18 cellular contexts compared by ENCODE assay signal in the genomic region with DNA sequence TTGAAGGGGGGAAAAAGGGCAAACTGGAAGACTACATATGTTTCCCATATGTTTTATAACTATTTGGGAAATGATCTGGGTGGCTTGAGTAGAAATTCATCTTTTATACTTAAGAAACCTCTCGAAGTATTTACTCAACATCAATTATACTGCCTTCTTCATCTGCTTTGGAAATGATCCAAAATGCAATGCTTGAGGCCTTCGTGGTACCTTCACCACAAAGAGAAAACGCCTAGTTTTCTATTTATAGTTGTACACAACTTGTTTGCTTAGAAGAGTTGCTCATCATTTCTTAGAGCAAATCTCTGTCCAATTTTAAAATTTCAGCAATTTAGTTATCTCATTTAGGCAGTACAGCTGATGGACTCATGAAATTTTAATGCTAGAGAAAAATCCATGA. TPM values are rescaled to one million over a fixed set of nuclear protein-coding genes. Genes with fewer than 3 reads are reported as not detected.
"Had no signal": no experiment of that assay in that cellular context is flagged by ENCODE, and none has a peak within 500 bp of the region (broad histone marks: within the 10 kb centered on the region; RNA-seq: fewer than 3 reads in every experiment).

No MANE protein-coding gene starts in this region.

- H3K27ac ChIP-seq: brain microvascular endothelial cell, cardiac muscle cell, PC-9 had no signal

- H3K27ac Mint-ChIP-seq: activated B cell treated with CpG ODN at 0.5 μM for 24 hours; activated CD4-positive, alpha-beta memory T cell treated with anti-CD3 and anti-CD28 coated beads for 36 hours; activated CD4-positive, alpha-beta T cell treated with anti-CD3 and anti-CD28 coated beads, Interleukin-2, amount 10 ng/mL, durations not matched to agents 7 days and 5 days; activated naive CD4-positive, alpha-beta T cell treated with anti-CD3 and anti-CD28 coated beads for 36 hours; activated naive CD8-positive, alpha-beta T cell; T-helper 17 cell had no signal

- H2AFZ ChIP-seq: PC-9 had no signal

- H3K4me2 ChIP-seq: PC-9 had no signal

- H3K4me1 Mint-ChIP-seq: activated CD4-positive, alpha-beta T cell treated with anti-CD3 and anti-CD28 coated beads, Interleukin-2, amount 10 ng/mL, durations not matched to agents 7 days and 5 days; T-helper 17 cell had no signal

- H3K27me3 Mint-ChIP-seq: activated B cell treated with CpG ODN at 0.5 μM for 24 hours; activated CD4-positive, alpha-beta memory T cell treated with anti-CD3 and anti-CD28 coated beads for 36 hours; activated CD4-positive, alpha-beta T cell treated with anti-CD3 and anti-CD28 coated beads, Interleukin-2, amount 10 ng/mL, durations not matched to agents 7 days and 5 days; activated naive CD8-positive, alpha-beta T cell; T-helper 17 cell had no signal

- H3K36me3 ChIP-seq: brain microvascular endothelial cell had no signal

- H3K4me3 ChIP-seq: cardiac muscle cell, PC-9 had no signal

- H3K9me3 Mint-ChIP-seq: activated T-cell treated with anti-CD3 and anti-CD28 coated beads, Interleukin-2, amount 50 U/mL, for 4 hours had no signal

- H3K27me3 ChIP-seq: brain microvascular endothelial cell, cardiac muscle cell had no signal

- H3K4me3 Mint-ChIP-seq: activated B cell treated with CpG ODN at 0.5 μM for 24 hours; activated CD4-positive, alpha-beta memory T cell treated with anti-CD3 and anti-CD28 coated beads for 36 hours; activated CD4-positive, alpha-beta T cell treated with anti-CD3 and anti-CD28 coated beads, Interleukin-2, amount 10 ng/mL, durations not matched to agents 7 days and 5 days; activated naive CD4-positive, alpha-beta T cell treated with anti-CD3 and anti-CD28 coated beads for 36 hours; activated naive CD8-positive, alpha-beta T cell; activated T-cell treated with anti-CD3 and anti-CD28 coated beads, Interleukin-2, amount 50 U/mL, for 4 hours; T-helper 17 cell had no signal

- DNase-seq: activated B cell treated with CpG ODN at 0.5 μM for 24 hours; activated CD4-positive, alpha-beta memory T cell treated with anti-CD3 and anti-CD28 coated beads for 36 hours; activated CD4-positive, alpha-beta T cell treated with anti-CD3 and anti-CD28 coated beads, Interleukin-2, amount 10 ng/mL, durations not matched to agents 7 days and 5 days; activated CD8-positive, alpha-beta memory T cell treated with anti-CD3 and anti-CD28 coated beads for 24 hours; activated effector memory CD4-positive, alpha-beta T cell treated with anti-CD3 and anti-CD28 coated beads, Interleukin-2, amount 50 U/mL, for 16 hours; activated naive CD4-positive, alpha-beta T cell treated with anti-CD3 and anti-CD28 coated beads for 36 hours; activated T-cell treated with anti-CD3 and anti-CD28 coated beads, Interleukin-2, amount 50 U/mL, for 4 hours; amygdala; brain microvascular endothelial cell; NCI-H1092; NCI-H1930; NCI-H524; PC-9; SIG-M5; T-helper 17 cell; T-helper 9 cell had no signal

- ATAC-seq: activated T-cell treated with anti-CD3 and anti-CD28 coated beads, Interleukin-2, amount 50 U/mL, for 4 hours; T-helper 17 cell had no signal

RNA-seq across cellular contexts. Expression of a gene that starts 18.8 kb away (rescaled TPM):
- total RNA-seq: activated CD4-positive, alpha-beta memory T cell treated with anti-CD3 and anti-CD28 coated beads for 36 hours; activated naive CD4-positive, alpha-beta T cell treated with anti-CD3 and anti-CD28 coated beads for 36 hours; activated T-cell treated with anti-CD3 and anti-CD28 coated beads, Interleukin-2, amount 50 U/mL, for 4 hours; cardiac muscle cell; PC-9 had no signal
- polyA plus RNA-seq: cardiac muscle cell had no signal
